20 cellular contexts compared by ENCODE assay signal in the genomic region with DNA sequence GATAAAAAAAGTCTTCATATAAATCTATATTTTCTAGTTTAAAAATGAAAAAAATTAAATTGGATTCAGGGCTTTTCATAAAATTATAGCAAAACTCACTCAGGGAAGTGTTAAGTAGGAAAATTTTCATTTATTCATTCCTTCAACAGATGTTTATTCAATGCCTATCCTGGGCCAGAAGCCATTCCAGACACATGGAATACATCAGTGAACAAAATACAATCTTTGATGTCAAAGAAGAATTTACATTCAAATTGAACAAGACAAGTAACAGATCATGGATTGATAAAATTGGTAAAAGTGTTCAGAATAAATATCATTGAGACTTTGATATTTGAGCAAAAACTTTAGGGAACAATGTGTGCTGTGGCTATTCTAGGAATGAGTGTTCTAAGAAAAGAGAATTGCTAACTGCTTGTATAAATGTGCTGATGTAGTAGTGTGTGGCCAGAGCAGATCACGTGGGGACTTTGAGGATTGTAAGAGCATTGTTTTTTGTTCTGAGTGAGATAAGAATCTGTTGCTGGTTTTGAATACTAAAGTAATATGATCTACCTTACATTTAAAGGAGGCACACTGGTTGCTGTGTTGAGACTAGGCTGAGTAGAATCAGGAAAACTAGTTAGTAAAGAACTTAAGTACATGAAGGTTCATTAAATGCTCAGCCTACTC.
DNase-seq lines count a peak whose midpoint lies in the region; ATAC-seq and TF ChIP-seq lines count a peak whose summit lies in the region.
"Had no signal": no experiment of that assay in that cellular context is flagged by ENCODE, and none has a peak within 500 bp of the region (broad histone marks: within the 10 kb centered on the region; RNA-seq: fewer than 3 reads in every experiment).

No MANE protein-coding gene starts in this region.

- H3K4me3 ChIP-seq in astrocyte of the spinal cord (ENCODE audit: low read depth, low read length) (no peak overlapping the region), lower lobe of right lung (no peak overlapping the region)
- H3K4me3 ChIP-seq in CD8-positive, alpha-beta T cell (ENCODE audit: low read depth, low read length), result no peak overlapping the region
- H3K4me3 ChIP-seq: adrenal gland, thoracic aorta had no signal

- peak; percentile 29 to 41 for ATAC-seq in lower lobe of right lung
- ATAC-seq in HG03432 (IDR thresholded peaks at IDR 0.05; ENCODE audit: unreplicated experiment), result no peak
- ATAC-seq in CD8-positive, alpha-beta T cell, result no peak
- ATAC-seq: naive thymus-derived CD8-positive, alpha-beta T cell had no signal

- POLR2A ChIA-PET in CD8-positive, alpha-beta T cell (lab: Charles Lee), result no interaction called here

- CTCF ChIA-PET in CD8-positive, alpha-beta T cell (lab: Charles Lee), result no interaction called here

- TF ChIP-seq CTCF in astrocyte of the spinal cord (IDR thresholded peaks at IDR 0.05; ENCODE audit: low read depth, low read length) (no peak), lower lobe of right lung (IDR thresholded peaks at IDR 0.05) (no peak), type B pancreatic cell (conservative IDR thresholded peaks at IDR 0.05) (no peak), endothelial cell (IDR thresholded peaks at IDR 0.05; ENCODE audit: unreplicated experiment) (no peak)
- TF ChIP-seq CTCF in CD8-positive, alpha-beta T cell (IDR thresholded peaks at IDR 0.05), result no peak

- H3K27me3 Mint-ChIP-seq in type B pancreatic cell (no peaks in the 10 kb centered on the region), endothelial cell (ENCODE audit: unreplicated experiment) (no peaks in the 10 kb centered on the region)
- H3K27me3 Mint-ChIP-seq in CD8-positive, alpha-beta T cell (ENCODE audit: low read depth), result no peaks in the 10 kb centered on the region
- H3K27me3 Mint-ChIP-seq: activated T-cell treated with anti-CD3 and anti-CD28 coated beads, Interleukin-2, amount 50 U/mL, for 24 hours; CD4-positive, alpha-beta memory T cell; naive thymus-derived CD8-positive, alpha-beta T cell had no signal

- no peaks in the 10 kb centered on the region for H3K27me3 ChIP-seq in lower lobe of right lung (ENCODE audit: low read depth)
- H3K27me3 ChIP-seq in CD8-positive, alpha-beta T cell (ENCODE audit: insufficient read depth, low read length), result no peaks in the 10 kb centered on the region
- H3K27me3 ChIP-seq: adrenal gland had no signal

- H3K9me3 Mint-ChIP-seq in type B pancreatic cell (peaks cover 4% of the 10 kb centered on the region), endothelial cell (ENCODE audit: unreplicated experiment) (no peaks in the 10 kb centered on the region)
- peaks cover 18% of the 10 kb centered on the region for H3K9me3 Mint-ChIP-seq in CD8-positive, alpha-beta T cell

- H3K9me3 ChIP-seq in lower lobe of right lung, result no peaks in the 10 kb centered on the region
- no peaks in the 10 kb centered on the region for H3K9me3 ChIP-seq in CD8-positive, alpha-beta T cell (ENCODE audit: low read length)
- H3K9me3 ChIP-seq: adrenal gland, thoracic aorta had no signal

- no peaks in the 10 kb centered on the region for H3K36me3 ChIP-seq in lower lobe of right lung
- H3K36me3 ChIP-seq in CD8-positive, alpha-beta T cell (ENCODE audit: insufficient read depth, low read length), result no peaks in the 10 kb centered on the region
- H3K36me3 ChIP-seq: adrenal gland, thoracic aorta had no signal

- H3K4me1 ChIP-seq in lower lobe of right lung, result no peaks in the 10 kb centered on the region
- no peaks in the 10 kb centered on the region for H3K4me1 ChIP-seq in CD8-positive, alpha-beta T cell (ENCODE audit: insufficient read depth, low read length)
- H3K4me1 ChIP-seq: adrenal gland had no signal

- no peak overlapping the region for H3K27ac ChIP-seq in lower lobe of right lung
- H3K27ac ChIP-seq in CD8-positive, alpha-beta T cell (ENCODE audit: low read depth, low read length), result no peak overlapping the region
- H3K27ac ChIP-seq: 22Rv1, adrenal gland, thoracic aorta had no signal

- intact Hi-C loops in lower lobe of right lung (cut with DNase I), result no loop called here
- intact Hi-C loops in CD8-positive, alpha-beta T cell (cut with DNase I, micrococcal nuclease), result no loop called here

- H3K4me1 Mint-ChIP-seq in type B pancreatic cell (ENCODE audit: unreplicated experiment), result peaks cover 27% of the 10 kb centered on the region
- H3K4me1 Mint-ChIP-seq in endothelial cell (ENCODE audit: unreplicated experiment), result peaks cover 6% of the 10 kb centered on the region
- H3K4me1 Mint-ChIP-seq in CD8-positive, alpha-beta T cell (ENCODE audit: low read depth), result no peaks in the 10 kb centered on the region
- H3K4me1 Mint-ChIP-seq: CD4-positive, alpha-beta memory T cell; immature natural killer cell; naive thymus-derived CD8-positive, alpha-beta T cell had no signal

- in situ Hi-C loops in astrocyte of the spinal cord (cut with HindIII; ENCODE audit: low sequenced_read_pairs), result no loop called here

- H3K4me3 Mint-ChIP-seq in type B pancreatic cell (peak overlapping the region; percentile 8), endothelial cell (ENCODE audit: unreplicated experiment) (no peak overlapping the region)
- no peak overlapping the region for H3K4me3 Mint-ChIP-seq in CD8-positive, alpha-beta T cell
- H3K4me3 Mint-ChIP-seq: activated T-cell treated with anti-CD3 and anti-CD28 coated beads, Interleukin-2, amount 50 U/mL, for 24 hours; CD4-positive, alpha-beta memory T cell; immature natural killer cell; naive thymus-derived CD8-positive, alpha-beta T cell had no signal

- DNase-seq in NCI-H1105 treated with DMSO at 0.1 percent for 48 hours (lab: John Stamatoyannopoulos, UW) (peak; percentile 0), NCI-H1105 (lab: John Stamatoyannopoulos, UW) (no peak), astrocyte of the spinal cord (ENCODE audit: low read depth, low spot score) (peak; percentile 42), lower lobe of right lung (no peak), type B pancreatic cell (ENCODE audit: extremely low spot score, unreplicated experiment) (no peak), endothelial cell (ENCODE audit: low spot score) (no peak)
- DNase-seq in CD8-positive, alpha-beta T cell, result no peak
- DNase-seq: activated CD4-positive, alpha-beta T cell treated with anti-CD3 and anti-CD28 coated beads for 1 hour; activated T-cell treated with anti-CD3 and anti-CD28 coated beads, Interleukin-2, amount 50 U/mL, for 24 hours; CD4-positive, alpha-beta memory T cell; dermis blood vessel endothelial cell; foreskin melanocyte; immature natural killer cell; KG1; naive thymus-derived CD8-positive, alpha-beta T cell; NCI-H2029 had no signal

- no peaks in the 10 kb centered on the region for H3K36me3 Mint-ChIP-seq in type B pancreatic cell
- H3K36me3 Mint-ChIP-seq in endothelial cell (ENCODE audit: low read depth, unreplicated experiment), result no peaks in the 10 kb centered on the region
- no peaks in the 10 kb centered on the region for H3K36me3 Mint-ChIP-seq in CD8-positive, alpha-beta T cell
- H3K36me3 Mint-ChIP-seq: CD4-positive, alpha-beta memory T cell; naive thymus-derived CD8-positive, alpha-beta T cell had no signal

- peak overlapping the region; percentile 37 for H3K27ac Mint-ChIP-seq in type B pancreatic cell
- H3K27ac Mint-ChIP-seq in endothelial cell (ENCODE audit: unreplicated experiment), result no peak overlapping the region
- no peak overlapping the region for H3K27ac Mint-ChIP-seq in CD8-positive, alpha-beta T cell
- H3K27ac Mint-ChIP-seq: activated T-cell treated with anti-CD3 and anti-CD28 coated beads, Interleukin-2, amount 50 U/mL, for 24 hours; CD4-positive, alpha-beta memory T cell; immature natural killer cell; naive thymus-derived CD8-positive, alpha-beta T cell had no signal

Comparison
In these comparisons a context has a peak if more than half of its experiments do, and no peak if none do; other contexts are left out.
1. DNase-seq: peak in NCI-H1105 treated with DMSO at 0.1 percent for 48 hours (single experiment) and astrocyte of the spinal cord (single experiment); none in NCI-H1105 (single experiment), lower lobe of right lung (single experiment), type B pancreatic cell (single experiment), endothelial cell (single experiment) and CD8-positive, alpha-beta T cell (0 of 7).
2. ATAC-seq: peak in lower lobe of right lung (2 of 2); none in HG03432 (single experiment) and CD8-positive, alpha-beta T cell (single experiment).